10 cellular contexts compared by ENCODE assay signal in genomic region chr4:26992657-26993361, GRCh38.
DNase-seq lines count a peak whose midpoint lies in the region; ATAC-seq and TF ChIP-seq lines count a peak whose summit lies in the region.
"Had no signal": no experiment of that assay in that cellular context is flagged by ENCODE, and none has a peak within 500 bp of the region (broad histone marks: within the 10 kb centered on the region; RNA-seq: fewer than 3 reads in every experiment).

No MANE protein-coding gene starts in this region.

- H3K4me1 ChIP-seq in HEK293 (ENCODE audit: control insufficient read depth, insufficient read depth, low read length) = no peaks in the 10 kb centered on the region

- ATAC-seq in effector memory CD8-positive, alpha-beta T cell (replicated peaks) = peak; percentile 66

- no peak for TF ChIP-seq CTCF in HEK293 (tag by site-specific recombination; IDR thresholded peaks at IDR 0.05)

- H3K27ac ChIP-seq in HEK293 (ENCODE audit: extremely low read depth, low read depth, low read length) = no peak overlapping the region

- CTCF ChIA-PET in activated CD4-positive, alpha-beta memory T cell treated with anti-CD3 and anti-CD28 coated beads for 36 hours (lab: Charles Lee) = interaction anchor here (0.9 to 1.6 kb wide), 6 partner anchors 9 to 132 kb away, joined by 3 to 5 read pairs (median 4); partner anchors contain the start of gene STIM2
- CTCF ChIA-PET in activated CD4-positive, alpha-beta memory T cell treated with anti-CD3 and anti-CD28 coated beads, Interleukin-2, amount 10 ng/mL, durations not matched to agents 7 days and 5 days (lab: Charles Lee) = interaction anchor here (1.0 to 2.7 kb wide), 3 partner anchors 9 to 106 kb away, joined by 3 to 9 read pairs (median 4); no protein-coding TSS in a partner anchor
- CTCF ChIA-PET in HEK293 (lab: Yijun Ruan, JAX) = no interaction called here

- intact Hi-C loops in activated CD4-positive, alpha-beta memory T cell treated with anti-CD3 and anti-CD28 coated beads for 36 hours (cut with micrococcal nuclease) = loop anchor here (1.0 to 2.0 kb wide), 3 partner anchors 8 to 34 kb away; no protein-coding TSS in a partner anchor

- H3K4me3 ChIP-seq in HEK293 (ENCODE audit: low read depth, low read length) (no peak overlapping the region), skeletal muscle cell (ENCODE audit: low read depth, low read length) (no peak overlapping the region)
- H3K4me3 ChIP-seq: skin epidermis had no signal

- DNase-seq in activated CD4-positive, alpha-beta memory T cell treated with anti-CD3 and anti-CD28 coated beads for 36 hours = peak; percentile 46
- no peak for DNase-seq in activated CD4-positive, alpha-beta memory T cell treated with anti-CD3 and anti-CD28 coated beads, Interleukin-2, amount 10 ng/mL, durations not matched to agents 7 days and 5 days
- DNase-seq in NCI-H446 treated with DMSO at 0.1 percent for 48 hours (lab: John Stamatoyannopoulos, UW) (peak; percentile 13), skeletal muscle cell (ENCODE audit: low read depth) (peak; percentile 51), HK-2 (ENCODE audit: unreplicated experiment) (no peak), retina (no peak)
- no peak for DNase-seq in effector memory CD8-positive, alpha-beta T cell
- DNase-seq: CD4-positive, CD25-positive, alpha-beta regulatory T cell had no signal

- POLR2A ChIA-PET in activated CD4-positive, alpha-beta memory T cell treated with anti-CD3 and anti-CD28 coated beads for 36 hours (lab: Charles Lee) = interaction anchor here (0.7 to 3.4 kb wide), 6 partner anchors 12 to 131 kb away, joined by 3 to 14 read pairs (median 3); partner anchors contain the start of gene STIM2
- POLR2A ChIA-PET in activated CD4-positive, alpha-beta memory T cell treated with anti-CD3 and anti-CD28 coated beads, Interleukin-2, amount 10 ng/mL, durations not matched to agents 7 days and 5 days (lab: Charles Lee) = interaction anchor here (0.9 to 2.9 kb wide), 3 partner anchors 107 to 134 kb away, joined by 3 to 15 read pairs (median 3); no protein-coding TSS in a partner anchor
- POLR2A ChIA-PET in HEK293 (lab: Yijun Ruan, JAX) = no interaction called here

- H3K27me3 Mint-ChIP-seq in activated CD4-positive, alpha-beta memory T cell treated with anti-CD3 and anti-CD28 coated beads for 36 hours = no peaks in the 10 kb centered on the region
- no peaks in the 10 kb centered on the region for H3K27me3 Mint-ChIP-seq in activated CD4-positive, alpha-beta memory T cell treated with anti-CD3 and anti-CD28 coated beads, Interleukin-2, amount 10 ng/mL, durations not matched to agents 7 days and 5 days
- no peaks in the 10 kb centered on the region for H3K27me3 Mint-ChIP-seq in effector memory CD8-positive, alpha-beta T cell
- H3K27me3 Mint-ChIP-seq: CD4-positive, CD25-positive, alpha-beta regulatory T cell had no signal

- H3K36me3 Mint-ChIP-seq in activated CD4-positive, alpha-beta memory T cell treated with anti-CD3 and anti-CD28 coated beads for 36 hours = peaks cover 20% of the 10 kb centered on the region
- H3K36me3 Mint-ChIP-seq in activated CD4-positive, alpha-beta memory T cell treated with anti-CD3 and anti-CD28 coated beads, Interleukin-2, amount 10 ng/mL, durations not matched to agents 7 days and 5 days (ENCODE audit: low read depth) = peaks cover 26% of the 10 kb centered on the region
- H3K36me3 Mint-ChIP-seq in effector memory CD8-positive, alpha-beta T cell (ENCODE audit: insufficient read depth) = peaks cover 3% of the 10 kb centered on the region

- peaks cover 25% of the 10 kb centered on the region for H3K4me1 Mint-ChIP-seq in activated CD4-positive, alpha-beta memory T cell treated with anti-CD3 and anti-CD28 coated beads for 36 hours (ENCODE audit: low read depth)
- H3K4me1 Mint-ChIP-seq in activated CD4-positive, alpha-beta memory T cell treated with anti-CD3 and anti-CD28 coated beads, Interleukin-2, amount 10 ng/mL, durations not matched to agents 7 days and 5 days = peaks cover 15% of the 10 kb centered on the region
- H3K4me1 Mint-ChIP-seq in effector memory CD8-positive, alpha-beta T cell (ENCODE audit: low read depth in 2 of 2) = peaks cover 7 to 23% of the 10 kb centered on the region in 2 donors

- no peaks in the 10 kb centered on the region for H3K9me3 ChIP-seq in HEK293 (ENCODE audit: control insufficient read depth, insufficient read depth, low read depth, low read length)

- no peak overlapping the region for H3K27ac Mint-ChIP-seq in activated CD4-positive, alpha-beta memory T cell treated with anti-CD3 and anti-CD28 coated beads for 36 hours
- no peak overlapping the region for H3K27ac Mint-ChIP-seq in activated CD4-positive, alpha-beta memory T cell treated with anti-CD3 and anti-CD28 coated beads, Interleukin-2, amount 10 ng/mL, durations not matched to agents 7 days and 5 days
- no peak overlapping the region for H3K27ac Mint-ChIP-seq in effector memory CD8-positive, alpha-beta T cell
- H3K27ac Mint-ChIP-seq: CD4-positive, CD25-positive, alpha-beta regulatory T cell had no signal

- H3K4me3 Mint-ChIP-seq in activated CD4-positive, alpha-beta memory T cell treated with anti-CD3 and anti-CD28 coated beads for 36 hours = no peak overlapping the region
- no peak overlapping the region for H3K4me3 Mint-ChIP-seq in activated CD4-positive, alpha-beta memory T cell treated with anti-CD3 and anti-CD28 coated beads, Interleukin-2, amount 10 ng/mL, durations not matched to agents 7 days and 5 days
- H3K4me3 Mint-ChIP-seq in effector memory CD8-positive, alpha-beta T cell = no peak overlapping the region
- H3K4me3 Mint-ChIP-seq: CD4-positive, CD25-positive, alpha-beta regulatory T cell had no signal

- H3K9me3 Mint-ChIP-seq in activated CD4-positive, alpha-beta memory T cell treated with anti-CD3 and anti-CD28 coated beads for 36 hours = peaks cover 5% of the 10 kb centered on the region
- peaks cover 6% of the 10 kb centered on the region for H3K9me3 Mint-ChIP-seq in activated CD4-positive, alpha-beta memory T cell treated with anti-CD3 and anti-CD28 coated beads, Interleukin-2, amount 10 ng/mL, durations not matched to agents 7 days and 5 days
- H3K9me3 Mint-ChIP-seq in effector memory CD8-positive, alpha-beta T cell = no peaks in the 10 kb centered on the region
- H3K9me3 Mint-ChIP-seq: CD4-positive, CD25-positive, alpha-beta regulatory T cell had no signal

- H3K36me3 ChIP-seq in HEK293 (ENCODE audit: control insufficient read depth in 2 of 2, insufficient read depth in 1 of 2, low read length in 2 of 2) = no peaks in the 10 kb centered on the region

TF ChIP-seq in HEK293, 187 proteins besides CTCF, POLR2A, EP300 and RAD21:
- TF ChIP-seq ZFHX2 (tag by site-specific recombination; conservative IDR thresholded peaks at IDR 0.05) (peak; percentile 54), BCL11B (tag by site-specific recombination; IDR thresholded peaks at IDR 0.05; ENCODE audit: low read depth) (no peak), EGR2 (tag by site-specific recombination; IDR thresholded peaks at IDR 0.05; ENCODE audit: low read depth) (peak; percentile 30; the same call in 1 of the 2 replicates)

Comparison
In these comparisons a context has a peak if more than half of its experiments do, and no peak if none do; other contexts are left out.
1. DNase-seq: peak in activated CD4-positive, alpha-beta memory T cell treated with anti-CD3 and anti-CD28 coated beads for 36 hours (single experiment), NCI-H446 treated with DMSO at 0.1 percent for 48 hours (single experiment) and skeletal muscle cell (single experiment); none in activated CD4-positive, alpha-beta memory T cell treated with anti-CD3 and anti-CD28 coated beads, Interleukin-2, amount 10 ng/mL, durations not matched to agents 7 days and 5 days (single experiment), effector memory CD8-positive, alpha-beta T cell (0 of 3), HK-2 (single experiment) and retina (single experiment).